Comparison of ENCODE assay signal across 16 cellular contexts in genomic region chr9:136745389-136746218, GRCh38. TPM values are rescaled to one million over a fixed set of nuclear protein-coding genes. Genes with fewer than 3 reads are reported as not detected.
A peak's percentile ranks its signal among the peaks of the same experiment; 100 is the strongest.
DNase-seq lines count a peak whose midpoint lies in the region; ATAC-seq and TF ChIP-seq lines count a peak whose summit lies in the region.
"Had no signal": no experiment of that assay in that cellular context is flagged by ENCODE, and none has a peak within 500 bp of the region (broad histone marks: within the 10 kb centered on the region; RNA-seq: fewer than 3 reads in every experiment).

No MANE protein-coding gene starts in this region.

- no peak overlapping the region for H3K18ac ChIP-seq in mesenchymal stem cell (ENCODE audit: low read depth in 1 of 2, low read length in 2 of 2)

- H3K23ac ChIP-seq in mesenchymal stem cell (ENCODE audit: low read length in 2 of 2): no peak overlapping the region

- H2AFZ ChIP-seq in mammary epithelial cell (ENCODE audit: low read depth, low read length) (no peak overlapping the region), mesenchymal stem cell (ENCODE audit: low read depth, low read length) (no peak overlapping the region)

- no peak overlapping the region for H3K4me3 Mint-ChIP-seq in activated CD4-positive, alpha-beta memory T cell treated with anti-CD3 and anti-CD28 coated beads, Interleukin-2, amount 10 ng/mL, durations not matched to agents 7 days and 5 days

- in situ Hi-C loops in mammary epithelial cell (cut with MboI; ENCODE audit: low sequenced_read_pairs in 2 of 2): no loop called here

- H3K36me3 ChIP-seq in breast epithelium: no peaks in the 10 kb centered on the region
- H3K36me3 ChIP-seq in mammary epithelial cell (ENCODE audit: insufficient read depth, low read length): no peaks in the 10 kb centered on the region
- H3K36me3 ChIP-seq in heart right ventricle: no peaks in the 10 kb centered on the region
- peaks cover 0 to 4% of the 10 kb centered on the region in 2 experiments for H3K36me3 ChIP-seq in mesenchymal stem cell (ENCODE audit: control insufficient read depth in 1 of 2, insufficient read depth in 2 of 2, low read depth in 1 of 2, low read length in 2 of 2)
- H3K36me3 ChIP-seq in upper lobe of right lung: no peaks in the 10 kb centered on the region

- H2BK120ac ChIP-seq in mesenchymal stem cell (ENCODE audit: low read depth, low read length): no peak overlapping the region

- no peaks in the 10 kb centered on the region for H3K9me3 ChIP-seq in breast epithelium
- no peaks in the 10 kb centered on the region for H3K9me3 ChIP-seq in mammary epithelial cell (replicated peaks; ENCODE audit: insufficient read depth, low read length)
- no peaks in the 10 kb centered on the region for H3K9me3 ChIP-seq in heart right ventricle
- H3K9me3 ChIP-seq in mesenchymal stem cell (ENCODE audit: control insufficient read depth, low read length): no peaks in the 10 kb centered on the region
- H3K9me3 ChIP-seq in upper lobe of right lung: no peaks in the 10 kb centered on the region

- POLR2A ChIA-PET in activated CD4-positive, alpha-beta memory T cell treated with anti-CD3 and anti-CD28 coated beads, Interleukin-2, amount 10 ng/mL, durations not matched to agents 7 days and 5 days (lab: Charles Lee): interaction anchor here (1.6 kb wide), 1 partner anchor 17 kb away, joined by 4 read pairs; no protein-coding TSS in a partner anchor

- H2BK5ac ChIP-seq in mesenchymal stem cell (ENCODE audit: low read depth, low read length, poor library complexity, severe bottlenecking): no peak overlapping the region

- H2BK15ac ChIP-seq in mesenchymal stem cell (ENCODE audit: low read depth, poor library complexity, severe bottlenecking): no peak overlapping the region

- ATAC-seq in heart right ventricle (peak; percentile 8 to 54 (median 34)), upper lobe of right lung (no peak), GM18502 (IDR thresholded peaks at IDR 0.05; ENCODE audit: poor library complexity, unreplicated experiment) (no peak)

- H3K4me1 ChIP-seq in breast epithelium: peaks cover 8 to 11% of the 10 kb centered on the region in 2 donors
- H3K4me1 ChIP-seq in mammary epithelial cell (ENCODE audit: insufficient read depth, low read length): peaks cover 9% of the 10 kb centered on the region
- H3K4me1 ChIP-seq in heart right ventricle: peaks cover 23 to 65% (median 43%) of the 10 kb centered on the region in 9 donors
- peaks cover 7% of the 10 kb centered on the region for H3K4me1 ChIP-seq in mesenchymal stem cell (ENCODE audit: control insufficient read depth, insufficient read depth, low read depth, low read length)
- peaks cover 29% of the 10 kb centered on the region for H3K4me1 ChIP-seq in upper lobe of right lung

- no peak overlapping the region for H3K4ac ChIP-seq in mesenchymal stem cell (ENCODE audit: low read depth in 1 of 2, low read length in 2 of 2)

- H4K91ac ChIP-seq in mesenchymal stem cell (ENCODE audit: low read length): no peak overlapping the region

- no TSS peak for BruUV-seq in mammary epithelial cell (replicated peaks; lab: Mats Ljungman, UMichigan)

- TF ChIP-seq POLR2A in breast epithelium (IDR thresholded peaks at IDR 0.05): no peak

- no peak overlapping the region for H2BK12ac ChIP-seq in mesenchymal stem cell (ENCODE audit: low read length in 2 of 2)

- peaks cover 15% of the 10 kb centered on the region for H3K4me1 Mint-ChIP-seq in activated CD4-positive, alpha-beta memory T cell treated with anti-CD3 and anti-CD28 coated beads, Interleukin-2, amount 10 ng/mL, durations not matched to agents 7 days and 5 days

- no peaks in the 10 kb centered on the region for H3K9me3 Mint-ChIP-seq in activated CD4-positive, alpha-beta memory T cell treated with anti-CD3 and anti-CD28 coated beads, Interleukin-2, amount 10 ng/mL, durations not matched to agents 7 days and 5 days

- CTCF ChIA-PET in mammary epithelial cell (lab: Charles Lee; ENCODE audit: low non-redundant PET): no interaction called here
- CTCF ChIA-PET in activated CD4-positive, alpha-beta memory T cell treated with anti-CD3 and anti-CD28 coated beads, Interleukin-2, amount 10 ng/mL, durations not matched to agents 7 days and 5 days (lab: Charles Lee): no interaction called here

- 72% methylated on average over 14 of the region's 30 CpGs for WGBS in mammary epithelial cell (ENCODE audit: low coverage, missing lambda C conversion rate)
- 65% methylated on average over 30 of the region's 30 CpGs for WGBS in heart right ventricle, 2 donors
- 82% methylated on average over 29 of the region's 30 CpGs for WGBS in mesenchymal stem cell

- H3K27me3 ChIP-seq in breast epithelium (peaks cover 2 to 40% of the 10 kb centered on the region in 2 donors), mammary epithelial cell (ENCODE audit: insufficient read depth, low read length) (peaks cover 18% of the 10 kb centered on the region), heart right ventricle (peaks cover 0 to 25% (median 19%) of the 10 kb centered on the region in 7 donors), mesenchymal stem cell (ENCODE audit: control insufficient read depth in 1 of 2, insufficient read depth in 1 of 2, low read length in 2 of 2) (peaks cover 52 to 61% of the 10 kb centered on the region in 2 experiments), upper lobe of right lung (peaks cover 31% of the 10 kb centered on the region)

- H3K4me2 ChIP-seq in mammary epithelial cell (ENCODE audit: insufficient read depth, low read depth, low read length) (no peak overlapping the region), mesenchymal stem cell (ENCODE audit: low read length, poor library complexity, severe bottlenecking) (no peak overlapping the region)

- no peak for TF ChIP-seq CTCF in breast epithelium (IDR thresholded peaks at IDR 0.05)
- TF ChIP-seq CTCF in mammary epithelial cell (conservative IDR thresholded peaks at IDR 0.05 in 1 of 2, IDR thresholded peaks at IDR 0.05 in 1 of 2; ENCODE audit: extremely low read depth in 1 of 2, insufficient read depth in 1 of 2, low read depth in 1 of 2, low read length in 2 of 2): no peak
- no peak for TF ChIP-seq CTCF in heart right ventricle (IDR thresholded peaks at IDR 0.05)
- TF ChIP-seq CTCF in upper lobe of right lung (IDR thresholded peaks at IDR 0.05): no peak

- H3K4me3 ChIP-seq in breast epithelium (peak overlapping the region in 2 of 3 donors; percentile 20 to 46), mammary epithelial cell (replicated peaks in 1 of 3; ENCODE audit: insufficient read depth in 1 of 3, low read depth in 2 of 3, low read length in 3 of 3) (no peak overlapping the region), heart right ventricle (peak overlapping the region in 9 of 10 donors; percentile 5 to 37 (median 27)), mesenchymal stem cell (ENCODE audit: insufficient read depth in 1 of 2, low read depth in 1 of 2, low read length in 2 of 2) (no peak overlapping the region), upper lobe of right lung (peak overlapping the region; percentile 21)

- no peaks in the 10 kb centered on the region for H4K20me1 ChIP-seq in mammary epithelial cell (ENCODE audit: insufficient read depth, low read length)

- H3K9ac ChIP-seq in mammary epithelial cell (ENCODE audit: insufficient read depth, low read length) (no peak overlapping the region), mesenchymal stem cell (ENCODE audit: low read length) (no peak overlapping the region)

- dilution Hi-C loops in mammary epithelial cell (cut with HindIII; ENCODE audit: low sequenced_read_pairs): no loop called here

- intact Hi-C loops in breast epithelium (cut with DNase I; ENCODE audit: low total_unique reads) (no loop called here), mammary epithelial cell (cut with micrococcal nuclease) (no loop called here), heart right ventricle (cut with DNase I) (no loop called here), upper lobe of right lung (cut with DNase I) (no loop called here)

- no peak overlapping the region for H3K27ac Mint-ChIP-seq in activated CD4-positive, alpha-beta memory T cell treated with anti-CD3 and anti-CD28 coated beads, Interleukin-2, amount 10 ng/mL, durations not matched to agents 7 days and 5 days

- H3K36me3 Mint-ChIP-seq in activated CD4-positive, alpha-beta memory T cell treated with anti-CD3 and anti-CD28 coated beads, Interleukin-2, amount 10 ng/mL, durations not matched to agents 7 days and 5 days (ENCODE audit: low read depth): no peaks in the 10 kb centered on the region

- H2AK5ac ChIP-seq in mesenchymal stem cell (ENCODE audit: low read length, severe bottlenecking): no peak overlapping the region

- H3K27me3 Mint-ChIP-seq in activated CD4-positive, alpha-beta memory T cell treated with anti-CD3 and anti-CD28 coated beads, Interleukin-2, amount 10 ng/mL, durations not matched to agents 7 days and 5 days: peaks cover 11% of the 10 kb centered on the region

- no peak overlapping the region for H3K27ac ChIP-seq in breast epithelium
- H3K27ac ChIP-seq in mammary epithelial cell (ENCODE audit: insufficient read depth, low read depth, low read length): no peak overlapping the region
- peak overlapping the region in 9 of 10 donors; percentile 50 to 88 (median 72) for H3K27ac ChIP-seq in heart right ventricle
- no peak overlapping the region for H3K27ac ChIP-seq in mesenchymal stem cell (ENCODE audit: low read length, poor library complexity, severe bottlenecking)
- H3K27ac ChIP-seq in upper lobe of right lung: no peak overlapping the region
- H3K27ac ChIP-seq: C4-2B had no signal

- H3K79me1 ChIP-seq in mesenchymal stem cell (replicated peaks; ENCODE audit: low read length, poor library complexity, severe bottlenecking): no peaks in the 10 kb centered on the region

- H4K8ac ChIP-seq in mesenchymal stem cell (ENCODE audit: low read length): peak overlapping the region; percentile 14

- DNase-seq in breast epithelium (ENCODE audit: low spot score in 2 of 2) (no peak), mammary epithelial cell (no peak), heart right ventricle (peak in 1 of 2 donors; percentile 52), mesenchymal stem cell (no peak), upper lobe of right lung (no peak), DMS 273 (lab: John Stamatoyannopoulos, UW; ENCODE audit: unreplicated experiment) (no peak)
- no peak for DNase-seq in activated CD4-positive, alpha-beta memory T cell treated with anti-CD3 and anti-CD28 coated beads, Interleukin-2, amount 10 ng/mL, durations not matched to agents 7 days and 5 days
- DNase-seq: Karpas-422, MM.1S, NCI-H187, NCI-H345, NCI-H69 had no signal

- H3K79me2 ChIP-seq in mammary epithelial cell (ENCODE audit: insufficient read depth, low read length): no peaks in the 10 kb centered on the region

- no peak overlapping the region for H3K14ac ChIP-seq in mesenchymal stem cell (ENCODE audit: low read length in 2 of 2)

RNA-seq across cellular contexts. Expression of gene LCN6, which starts 2.7 kb away (rescaled TPM):
- total RNA-seq in breast epithelium (10 to 100 TPM in 1 of 3 donors, 1 to 10 TPM in 2; 4.1 to 12.2 (median 9.5) TPM), mammary epithelial cell (not detected), heart right ventricle (10 to 100 TPM in 3 of 10 donors, 1 to 10 TPM in 7; 1.5 to 76.8 (median 3.5) TPM), upper lobe of right lung (21.5 TPM)
- polyA plus RNA-seq in mammary epithelial cell (not detected), heart right ventricle (100 to 1,000 TPM in 1 of 2 donors, 10 to 100 TPM in 1; 95.6 to 261 TPM)
- polyA minus RNA-seq in mammary epithelial cell: not detected
- not detected for polyA plus RNA-seq in mesenchymal stem cell (2013, experiment 1 of 2)
- polyA plus RNA-seq in mesenchymal stem cell (2013, experiment 2 of 2): not detected
- under 1 TPM in 1 of 2 experiments, not detected in 1; 0.40 TPM for total RNA-seq in activated CD4-positive, alpha-beta memory T cell treated with anti-CD3 and anti-CD28 coated beads, Interleukin-2, amount 10 ng/mL, durations not matched to agents 7 days and 5 days
- total RNA-seq: A172, RPMI7951 had no signal

RNA-seq across cellular contexts. Expression of gene LCN10, which starts 2.9 kb away (rescaled TPM):
- total RNA-seq in breast epithelium: 1 to 10 TPM in 2 of 3 donors, under 1 TPM in 1; 0.73 to 6.9 (median 6.7) TPM
- not detected for total RNA-seq in mammary epithelial cell
- polyA plus RNA-seq in mammary epithelial cell: not detected
- not detected for polyA minus RNA-seq in mammary epithelial cell
- 10 to 100 TPM in 3 of 10 donors, 1 to 10 TPM in 4, under 1 TPM in 3; 0.44 to 28.7 (median 1.7) TPM for total RNA-seq in heart right ventricle
- polyA plus RNA-seq in heart right ventricle: 100 to 1,000 TPM in 1 of 2 donors, 10 to 100 TPM in 1; 34.0 to 144 TPM
- not detected for polyA plus RNA-seq in mesenchymal stem cell (2013, experiment 1 of 2)
- polyA plus RNA-seq in mesenchymal stem cell (2013, experiment 2 of 2): not detected
- total RNA-seq in upper lobe of right lung: 11.2 TPM
- not detected for total RNA-seq in activated CD4-positive, alpha-beta memory T cell treated with anti-CD3 and anti-CD28 coated beads, Interleukin-2, amount 10 ng/mL, durations not matched to agents 7 days and 5 days
- total RNA-seq: A172, RPMI7951 had no signal

RNA-seq across cellular contexts. Expression of gene LCN8, which starts 12.4 kb away (rescaled TPM):
- total RNA-seq in breast epithelium (not detected), mammary epithelial cell (not detected), heart right ventricle (not detected), upper lobe of right lung (not detected)
- polyA plus RNA-seq in mammary epithelial cell (not detected), heart right ventricle (not detected)
- polyA minus RNA-seq in mammary epithelial cell: not detected
- polyA plus RNA-seq in mesenchymal stem cell (2013, experiment 1 of 2): not detected
- polyA plus RNA-seq in mesenchymal stem cell (2013, experiment 2 of 2): not detected
- total RNA-seq in activated CD4-positive, alpha-beta memory T cell treated with anti-CD3 and anti-CD28 coated beads, Interleukin-2, amount 10 ng/mL, durations not matched to agents 7 days and 5 days: not detected
- total RNA-seq: A172, RPMI7951 had no signal

RNA-seq across cellular contexts. Expression of gene LCN15, which starts 18.7 kb away (rescaled TPM):
- total RNA-seq in breast epithelium (not detected), mammary epithelial cell (not detected), heart right ventricle (10 to 100 TPM in 1 of 10 donors, 1 to 10 TPM in 1, under 1 TPM in 1, not detected in 7; 0.85 to 20.1 (median 1.3) TPM), upper lobe of right lung (not detected)
- polyA plus RNA-seq in mammary epithelial cell (not detected), heart right ventricle (1 to 10 TPM; 1.0 to 6.1 TPM)
- not detected for polyA minus RNA-seq in mammary epithelial cell
- not detected for polyA plus RNA-seq in mesenchymal stem cell (2013, experiment 1 of 2)
- polyA plus RNA-seq in mesenchymal stem cell (2013, experiment 2 of 2): not detected
- not detected for total RNA-seq in activated CD4-positive, alpha-beta memory T cell treated with anti-CD3 and anti-CD28 coated beads, Interleukin-2, amount 10 ng/mL, durations not matched to agents 7 days and 5 days
- total RNA-seq: A172, RPMI7951 had no signal

RNA-seq across cellular contexts. Expression of gene DIPK1B, which starts 33.2 kb away (rescaled TPM):
- total RNA-seq in breast epithelium (1 to 10 TPM; 4.8 to 8.2 (median 5.6) TPM), mammary epithelial cell (under 1 TPM; 0.35 to 0.50 TPM), heart right ventricle (10 to 100 TPM; 15.7 to 26.1 (median 17.9) TPM), upper lobe of right lung (17.7 TPM)
- polyA plus RNA-seq in mammary epithelial cell (0.33 TPM), heart right ventricle (10 to 100 TPM; 24.8 to 37.9 TPM)
- not detected for polyA minus RNA-seq in mammary epithelial cell
- 5.0 TPM for polyA plus RNA-seq in mesenchymal stem cell (2013, experiment 1 of 2)
- polyA plus RNA-seq in mesenchymal stem cell (2013, experiment 2 of 2): 4.6 TPM
- total RNA-seq in activated CD4-positive, alpha-beta memory T cell treated with anti-CD3 and anti-CD28 coated beads, Interleukin-2, amount 10 ng/mL, durations not matched to agents 7 days and 5 days: under 1 TPM; 0.15 to 0.18 TPM
- total RNA-seq: RPMI7951 had no signal

Comparison
In these comparisons a context has a peak if more than half of its experiments do, and no peak if none do; other contexts are left out.
1. H3K4me3 ChIP-seq: peak in breast epithelium (2 of 3), heart right ventricle (9 of 10) and upper lobe of right lung (single experiment); none in mammary epithelial cell (0 of 3) and mesenchymal stem cell (0 of 2).
2. H3K27ac ChIP-seq: peak in heart right ventricle (9 of 10); none in breast epithelium (0 of 2), mammary epithelial cell (single experiment), mesenchymal stem cell (single experiment) and upper lobe of right lung (single experiment).
3. ATAC-seq: peak in heart right ventricle (8 of 8); none in upper lobe of right lung (single experiment) and GM18502 (single experiment).